ENCODE assay signal across 2 cellular contexts in the genomic region with DNA sequence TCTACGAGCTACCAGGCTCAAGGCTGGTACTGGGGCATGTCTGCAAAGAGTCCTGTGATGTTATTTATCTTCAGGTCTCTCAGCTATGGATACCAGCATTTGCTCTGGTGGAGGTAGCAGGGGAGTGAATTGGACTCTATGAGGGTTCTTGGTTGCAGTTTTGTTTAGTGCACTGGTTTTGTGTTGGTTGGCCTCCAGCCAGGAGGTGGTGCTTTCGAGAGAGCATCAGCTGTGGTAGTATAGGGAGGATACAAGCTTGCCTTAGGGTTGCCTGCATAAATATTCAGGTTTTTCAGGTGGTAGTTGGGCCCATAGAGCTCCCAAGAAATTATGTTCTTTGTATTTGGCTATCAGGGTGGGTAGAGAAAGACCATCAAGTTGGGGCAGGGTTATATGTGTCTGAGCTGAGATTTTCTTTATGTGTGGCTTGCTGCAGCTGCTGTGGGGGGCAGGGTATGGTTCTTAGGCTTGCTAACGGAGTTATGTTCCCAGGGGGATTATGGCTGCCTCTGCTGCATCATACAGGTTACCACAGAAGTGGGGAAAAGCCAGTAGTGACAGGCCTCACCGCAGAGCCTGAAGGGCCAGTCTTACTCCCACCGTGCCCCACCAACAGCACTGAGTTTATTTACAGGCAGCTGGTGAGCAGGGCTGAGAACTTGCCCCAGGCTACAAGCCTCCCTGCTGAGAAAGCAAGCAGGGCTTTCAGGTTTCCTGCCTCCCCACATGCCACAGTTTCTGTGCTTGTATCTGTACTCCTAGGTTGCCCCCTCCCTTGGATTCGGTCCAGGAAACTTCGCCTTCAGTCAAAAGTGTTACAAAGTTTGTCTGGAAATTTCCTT.
TF ChIP-seq lines count a peak whose summit lies in the region.

No MANE protein-coding gene starts in this region.

TF ChIP-seq in GM12891, 5 proteins besides CTCF, POLR2A, EP300 and RAD21:
- no peak for TF ChIP-seq TAF1 (IDR thresholded peaks at IDR 0.05; ENCODE audit: low read depth, low read length)
- no peak for TF ChIP-seq SPI1 (IDR thresholded peaks at IDR 0.05; ENCODE audit: low read depth, low read length)
- no peak for TF ChIP-seq POLR2AphosphoS5 (IDR thresholded peaks at IDR 0.05; ENCODE audit: low read depth, low read length)
- TF ChIP-seq POU2F2 (IDR thresholded peaks at IDR 0.05; ENCODE audit: low read depth, low read length) = no peak
- no peak for TF ChIP-seq PAX5 (IDR thresholded peaks at IDR 0.05; ENCODE audit: insufficient read depth, low read length, severe bottlenecking)

TF ChIP-seq in HepG2, 621 proteins besides CTCF, POLR2A, EP300 and RAD21:
- TF ChIP-seq KIAA2018 (CRISPR knock-in tag; IDR thresholded peaks at IDR 0.05; ENCODE audit: borderline replicate concordance) (no peak), IKZF1 (IDR thresholded peaks at IDR 0.05) (no peak)
